Comparison of ENCODE assay signal across 9 cellular contexts in the genomic region with DNA sequence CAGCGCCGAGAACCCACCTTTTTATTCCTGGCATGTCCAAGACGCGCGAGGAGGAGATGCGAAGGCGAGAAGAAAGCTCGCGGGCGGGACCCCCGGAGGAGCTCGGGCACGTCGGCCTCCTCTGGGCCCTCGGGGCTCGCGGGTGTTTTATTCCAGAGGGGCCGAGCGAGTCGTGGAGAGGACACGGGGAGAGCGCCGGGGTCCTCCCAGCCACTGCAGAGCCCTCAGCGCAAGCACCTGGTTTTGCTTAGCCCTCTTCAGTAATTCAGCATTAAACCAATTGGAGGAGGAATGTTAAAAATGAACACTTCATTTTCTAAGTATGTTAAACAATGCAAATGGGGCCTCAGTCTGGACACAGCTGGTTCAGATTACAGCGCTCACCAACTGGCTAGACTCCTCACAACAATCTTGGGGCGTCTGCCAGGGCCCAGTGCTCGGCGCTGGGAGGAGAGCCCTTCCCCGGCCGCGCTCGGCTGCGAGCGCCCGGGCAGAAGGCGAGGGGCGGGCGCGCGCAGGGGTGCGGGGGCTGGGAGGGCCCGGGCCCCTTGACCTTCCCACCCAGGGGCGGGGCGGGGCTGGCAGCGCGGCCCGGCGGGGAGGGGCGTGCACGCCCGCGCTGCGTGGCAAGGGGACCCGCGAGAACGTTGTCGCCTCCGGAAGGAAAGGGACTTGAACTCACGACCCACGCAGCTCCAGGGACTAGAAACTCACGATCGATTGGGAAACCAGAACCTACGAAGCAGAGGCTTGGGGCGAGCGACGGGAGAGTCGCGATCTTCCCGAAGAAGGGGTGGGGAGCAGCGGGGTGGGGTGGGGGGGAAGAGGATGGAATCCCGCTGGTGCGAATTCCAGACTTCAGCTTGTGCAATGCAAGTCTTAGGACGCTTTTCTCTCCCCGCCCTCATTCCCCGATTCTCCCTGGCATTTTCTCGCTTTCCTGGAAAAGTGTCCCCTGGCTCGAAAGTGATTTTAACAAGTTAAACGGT. TPM values are rescaled to one million over a fixed set of nuclear protein-coding genes. Genes with fewer than 3 reads are reported as not detected.
A peak's percentile ranks its signal among the peaks of the same experiment; 100 is the strongest.
DNase-seq lines count a peak whose midpoint lies in the region; ATAC-seq, FAIRE-seq and TF ChIP-seq lines count a peak whose summit lies in the region.
"Had no signal": no experiment of that assay in that cellular context is flagged by ENCODE, and none has a peak within 500 bp of the region (broad histone marks: within the 10 kb centered on the region; RNA-seq: fewer than 3 reads in every experiment).

A gene with protein sequence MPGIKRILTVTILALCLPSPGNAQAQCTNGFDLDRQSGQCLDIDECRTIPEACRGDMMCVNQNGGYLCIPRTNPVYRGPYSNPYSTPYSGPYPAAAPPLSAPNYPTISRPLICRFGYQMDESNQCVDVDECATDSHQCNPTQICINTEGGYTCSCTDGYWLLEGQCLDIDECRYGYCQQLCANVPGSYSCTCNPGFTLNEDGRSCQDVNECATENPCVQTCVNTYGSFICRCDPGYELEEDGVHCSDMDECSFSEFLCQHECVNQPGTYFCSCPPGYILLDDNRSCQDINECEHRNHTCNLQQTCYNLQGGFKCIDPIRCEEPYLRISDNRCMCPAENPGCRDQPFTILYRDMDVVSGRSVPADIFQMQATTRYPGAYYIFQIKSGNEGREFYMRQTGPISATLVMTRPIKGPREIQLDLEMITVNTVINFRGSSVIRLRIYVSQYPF (minus strand): TSS at position 499 of the 989 bp plus-strand sequence. CDS start 465 bp downstream, at position 34.

- FAIRE-seq in HepG2 (lab: Jason Lieb, UNC) = no peak
- FAIRE-seq: A204.1 had no signal

- CTCF ChIA-PET in HepG2 (lab: Yijun Ruan, JAX; ENCODE audit: low intra/inter-chr PET ratio, low total read pairs) = no interaction called here

- no peak within 1 kb of the TSS for H3K27ac ChIP-seq in HepG2 (ENCODE audit: extremely low read length, insufficient read depth, low read length)

- peaks cover 5 to 29% of the 10 kb centered on the region in 2 experiments for H3K27me3 ChIP-seq in HepG2 (ENCODE audit: control insufficient read depth in 1 of 2, insufficient read depth in 2 of 2, low read length in 2 of 2)

- no peak for TF ChIP-seq POLR2A in HepG2 (IDR thresholded peaks at IDR 0.05; ENCODE audit: insufficient read depth in 1 of 2, low read depth in 2 of 2, low read length in 2 of 2)

- WGBS in HepG2 (ENCODE audit: low lambda C conversion rate) = 5% methylated on average over 9 of the region's 78 CpGs

- no peaks in the 10 kb centered on the region for H4K20me1 ChIP-seq in HepG2 (ENCODE audit: insufficient read depth, low read length)

- H3K4me3 ChIP-seq in HepG2 (replicated peaks in 1 of 3; ENCODE audit: insufficient read depth in 1 of 3, low read depth in 2 of 3, low read length in 3 of 3) = peak within 1 kb of the TSS; percentile 54 to 68 (median 65)

- DNase-seq in DMS53 (lab: John Stamatoyannopoulos, UW) (peak; percentile 26), DMS53 treated with DMSO at 0.1 percent for 48 hours (lab: John Stamatoyannopoulos, UW; ENCODE audit: unreplicated experiment) (no peak), dermis blood vessel endothelial cell (peak; percentile 34), HepG2 (ENCODE audit: low spot score) (no peak), NCI-H2081 treated with DMSO at 0.1 percent for 48 hours (lab: John Stamatoyannopoulos, UW) (no peak)
- DNase-seq in activated CD4-positive, alpha-beta T cell treated with anti-CD3 and anti-CD28 coated beads for 4 hours = peak; percentile 18 to 24
- peak; percentile 37 for DNase-seq in stimulated activated CD4-positive, alpha-beta T cell treated with anti-CD3 and anti-CD28 coated beads, Interleukin-4, amount 100 ng/mL, for 24 hours

- no peaks in the 10 kb centered on the region for H3K36me3 ChIP-seq in HepG2 (replicated peaks in 1 of 2; ENCODE audit: control insufficient read depth in 1 of 2, insufficient read depth in 2 of 2, low read length in 2 of 2)

- in situ Hi-C loops in HepG2 (cut with HindIII; ENCODE audit: extremely low pct_ligation_motif_present, low pct_unique_long_range_greater_than_20kb) = no loop called here

- no peaks in the 10 kb centered on the region for H3K9me3 ChIP-seq in HepG2 (ENCODE audit: low read length)

- POLR2A ChIA-PET in HepG2 (lab: Yijun Ruan, JAX) = interaction anchor here (1.6 kb wide), 1 partner anchor 10 kb away, joined by 6 read pairs; no protein-coding TSS in a partner anchor

- TF ChIP-seq EP300 in HepG2 (IDR thresholded peaks at IDR 0.05; ENCODE audit: low read depth in 2 of 2, low read length in 2 of 2) = no peak
- TF ChIP-seq EP300 in HepG2 (CRISPR knock-in tag; IDR thresholded peaks at IDR 0.05; ENCODE audit: borderline replicate concordance) = no peak

- TF ChIP-seq RAD21 in HepG2 (CRISPR knock-in tag; IDR thresholded peaks at IDR 0.05) = no peak

- no TSS peak for BruUV-seq in HepG2 (replicated peaks; lab: Mats Ljungman, UMichigan)

- TF ChIP-seq CTCF in HepG2 (CRISPR knock-in tag; IDR thresholded peaks at IDR 0.05) = no peak

- peak within 1 kb of the TSS; percentile 44; the same call in 1 of the 2 replicates for H3K9ac ChIP-seq in HepG2 (ENCODE audit: insufficient read depth, low read depth, low read length)

- H3K4me1 ChIP-seq in HepG2 (ENCODE audit: insufficient read depth, low read length) = peaks cover 33% of the 10 kb centered on the region

- peak; percentile 72 for ATAC-seq in HepG2
- no peak for ATAC-seq in GM18873 (IDR thresholded peaks at IDR 0.05; ENCODE audit: low FRiP score, unreplicated experiment)

- H3K4me2 ChIP-seq in HepG2 (ENCODE audit: low read depth, low read length) = peak within 1 kb of the TSS; percentile 90

- H3K79me2 ChIP-seq in HepG2 (ENCODE audit: insufficient read depth, low read length) = no peaks in the 10 kb centered on the region

- H2AFZ ChIP-seq in HepG2 (ENCODE audit: low read length) = no peak within 1 kb of the TSS

- intact Hi-C loops in HepG2 (cut with micrococcal nuclease; ENCODE audit: unreplicated experiment) = loop anchor here (5.0 kb wide), 1 partner anchor 50 kb away; no protein-coding TSS in a partner anchor

TF ChIP-seq in HepG2, 621 proteins besides CTCF, POLR2A, EP300 and RAD21 (continues in another document):
- TF ChIP-seq REL (CRISPR knock-in tag; conservative IDR thresholded peaks at IDR 0.05) = no peak
- no peak for TF ChIP-seq ZNF136 (CRISPR knock-in tag; IDR thresholded peaks at IDR 0.05; ENCODE audit: low read depth)
- TF ChIP-seq ZSCAN25 (CRISPR knock-in tag; IDR thresholded peaks at IDR 0.05) = peak; percentile 91; the same call in 1 of the 2 replicates
- TF ChIP-seq, protein P1, sequence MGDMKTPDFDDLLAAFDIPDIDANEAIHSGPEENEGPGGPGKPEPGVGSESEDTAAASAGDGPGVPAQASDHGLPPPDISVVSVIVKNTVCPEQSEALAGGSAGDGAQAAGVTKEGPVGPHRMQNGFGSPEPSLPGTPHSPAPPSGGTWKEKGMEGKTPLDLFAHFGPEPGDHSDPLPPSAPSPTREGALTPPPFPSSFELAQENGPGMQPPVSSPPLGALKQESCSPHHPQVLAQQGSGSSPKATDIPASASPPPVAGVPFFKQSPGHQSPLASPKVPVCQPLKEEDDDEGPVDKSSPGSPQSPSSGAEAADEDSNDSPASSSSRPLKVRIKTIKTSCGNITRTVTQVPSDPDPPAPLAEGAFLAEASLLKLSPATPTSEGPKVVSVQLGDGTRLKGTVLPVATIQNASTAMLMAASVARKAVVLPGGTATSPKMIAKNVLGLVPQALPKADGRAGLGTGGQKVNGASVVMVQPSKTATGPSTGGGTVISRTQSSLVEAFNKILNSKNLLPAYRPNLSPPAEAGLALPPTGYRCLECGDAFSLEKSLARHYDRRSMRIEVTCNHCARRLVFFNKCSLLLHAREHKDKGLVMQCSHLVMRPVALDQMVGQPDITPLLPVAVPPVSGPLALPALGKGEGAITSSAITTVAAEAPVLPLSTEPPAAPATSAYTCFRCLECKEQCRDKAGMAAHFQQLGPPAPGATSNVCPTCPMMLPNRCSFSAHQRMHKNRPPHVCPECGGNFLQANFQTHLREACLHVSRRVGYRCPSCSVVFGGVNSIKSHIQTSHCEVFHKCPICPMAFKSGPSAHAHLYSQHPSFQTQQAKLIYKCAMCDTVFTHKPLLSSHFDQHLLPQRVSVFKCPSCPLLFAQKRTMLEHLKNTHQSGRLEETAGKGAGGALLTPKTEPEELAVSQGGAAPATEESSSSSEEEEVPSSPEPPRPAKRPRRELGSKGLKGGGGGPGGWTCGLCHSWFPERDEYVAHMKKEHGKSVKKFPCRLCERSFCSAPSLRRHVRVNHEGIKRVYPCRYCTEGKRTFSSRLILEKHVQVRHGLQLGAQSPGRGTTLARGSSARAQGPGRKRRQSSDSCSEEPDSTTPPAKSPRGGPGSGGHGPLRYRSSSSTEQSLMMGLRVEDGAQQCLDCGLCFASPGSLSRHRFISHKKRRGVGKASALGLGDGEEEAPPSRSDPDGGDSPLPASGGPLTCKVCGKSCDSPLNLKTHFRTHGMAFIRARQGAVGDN (CRISPR knock-in tag; IDR thresholded peaks at IDR 0.05) = 0 out of 2 replicates have a peak, but pooled peaks have one; percentile 12
- TF ChIP-seq CCAR2 (optimal IDR thresholded peaks at IDR 0.05; ENCODE audit: low read depth, low read length) = no peak
- no peak for TF ChIP-seq GTF3A (CRISPR knock-in tag; conservative IDR thresholded peaks at IDR 0.05)

RNA-seq across cellular contexts. Expression of the gene that starts here (rescaled TPM):
- total RNA-seq in dermis blood vessel endothelial cell = 0.51 and 0.98 TPM in 2 replicates
- total RNA-seq in HepG2 (2016; rRNA removed; fragmentation: Illumina TruSeq; extraction: Trizol) = 0.60 and 0.77 TPM in 2 replicates
- total RNA-seq in HepG2 (2016; cell fraction: cytosol; rRNA removed; fragmentation: Illumina TruSeq; extraction: Trizol; ENCODE audit: low read depth) = 0.09 and 0.30 TPM in 2 replicates
- 0.43 and 0.54 TPM in 2 replicates for total RNA-seq in HepG2 (2016; cell fraction: insoluble cytoplasmic fraction; rRNA removed; fragmentation: Illumina TruSeq; extraction: Trizol)
- total RNA-seq in HepG2 (2016; cell fraction: membrane; rRNA removed; fragmentation: Illumina TruSeq; extraction: Trizol) = 0.45 and 0.68 TPM in 2 replicates
- 0.66 and 0.96 TPM in 2 replicates for total RNA-seq in HepG2 (2016; cell fraction: nucleus; rRNA removed; fragmentation: Illumina TruSeq; extraction: Trizol)
- 0.38 and 0.71 TPM in 2 replicates for polyA plus RNA-seq in HepG2 (2011; rRNA removed)
- 0.15 and 0.74 TPM in 2 replicates for polyA plus RNA-seq in HepG2 (2011; cell fraction: cytosol; rRNA removed)
- polyA plus RNA-seq in HepG2 (2011; cell fraction: nucleus; rRNA removed) = 0.23 and 0.81 TPM in 2 replicates
- 30.3 and 36.9 TPM in 2 replicates for polyA plus RNA-seq in HepG2 (2012)
- 0.29 and 0.35 TPM in 2 replicates for polyA plus RNA-seq in HepG2 (2016; cell fraction: cytosol; fragmentation: Illumina TruSeq; extraction: Trizol; ENCODE audit: low read depth)
- 0.86 and 1.8 TPM in 2 replicates for polyA plus RNA-seq in HepG2 (2016; cell fraction: insoluble cytoplasmic fraction; fragmentation: Illumina TruSeq; extraction: Trizol; ENCODE audit: low read depth)
- polyA plus RNA-seq in HepG2 (2016; cell fraction: membrane; fragmentation: Illumina TruSeq; extraction: Trizol; ENCODE audit: low read depth) = 0.79 and 1.0 TPM in 2 replicates
- polyA plus RNA-seq in HepG2 (2016; cell fraction: nucleus; fragmentation: Illumina TruSeq; extraction: Trizol; ENCODE audit: insufficient read depth, low read depth) = 1.5 and 2.6 TPM in 2 replicates
- polyA minus RNA-seq in HepG2 (2011; rRNA and poly(A)+ RNA removed; ENCODE audit: low replicate concordance) = 0.46 and 2.9 TPM in 2 replicates
- 0.44 and 0.89 TPM in 2 replicates for polyA minus RNA-seq in HepG2 (2011; cell fraction: cytosol; rRNA and poly(A)+ RNA removed)
- polyA minus RNA-seq in HepG2 (2011; cell fraction: nucleus; rRNA and poly(A)+ RNA removed) = 0.75 and 0.77 TPM in 2 replicates

Comparison
In these comparisons a context has a peak if more than half of its experiments do, and no peak if none do; other contexts are left out.
1. DNase-seq: peak in DMS53 (single experiment), activated CD4-positive, alpha-beta T cell treated with anti-CD3 and anti-CD28 coated beads for 4 hours (2 of 2) and stimulated activated CD4-positive, alpha-beta T cell treated with anti-CD3 and anti-CD28 coated beads, Interleukin-4, amount 100 ng/mL, for 24 hours (single experiment); none in DMS53 treated with DMSO at 0.1 percent for 48 hours (single experiment), HepG2 (single experiment) and NCI-H2081 treated with DMSO at 0.1 percent for 48 hours (single experiment).
2. Peak in DNase-seq in dermis blood vessel endothelial cell; RNA of the gene not detected or under 1 TPM.